Comparison of ENCODE assay signal across 9 cellular contexts in genomic region chr15:55434989-55435825, GRCh38. TPM values are rescaled to one million over a fixed set of nuclear protein-coding genes. Genes with fewer than 3 reads are reported as not detected.
A peak's percentile ranks its signal among the peaks of the same experiment; 100 is the strongest.
DNase-seq lines count a peak whose midpoint lies in the region; ATAC-seq and TF ChIP-seq lines count a peak whose summit lies in the region.
"Had no signal": no experiment of that assay in that cellular context is flagged by ENCODE, and none has a peak within 500 bp of the region (broad histone marks: within the 10 kb centered on the region; RNA-seq: fewer than 3 reads in every experiment).

No MANE protein-coding gene starts in this region.

- H2BK15ac ChIP-seq in IMR-90 (ENCODE audit: low read depth, low read length): no peak overlapping the region

- peak; percentile 64 for TF ChIP-seq CTCF in CD8-positive, alpha-beta T cell (IDR thresholded peaks at IDR 0.05)
- TF ChIP-seq CTCF in IMR-90 (conservative IDR thresholded peaks at IDR 0.05; ENCODE audit: low read depth, low read length): peak; percentile 70
- peak in 5 of 6 experiments; percentile 34 to 57 (median 38) for TF ChIP-seq CTCF in esophagus squamous epithelium (IDR thresholded peaks at IDR 0.05)
- peak; percentile 35 for TF ChIP-seq CTCF in neural cell (IDR thresholded peaks at IDR 0.05; ENCODE audit: poor library complexity, severe bottlenecking)
- TF ChIP-seq CTCF in suprapubic skin (IDR thresholded peaks at IDR 0.05): peak in 1 of 2 donors; percentile 24

- TF ChIP-seq EP300 in neural cell (conservative IDR thresholded peaks at IDR 0.05; ENCODE audit: poor library complexity, severe bottlenecking): no peak
- no peak for TF ChIP-seq EP300 in suprapubic skin (IDR thresholded peaks at IDR 0.05)

- no CpG with 5 or more reads among the region's 6 CpGs for WGBS in IMR-90 (ENCODE audit: extremely low coverage in 2 of 2, insufficient read length in 1 of 2), 2 experiments
- WGBS in esophagus squamous epithelium, 2 donors: 24 to 25% methylated on average over 6 of the region's 6 CpGs
- 33% methylated on average over 6 of the region's 6 CpGs for WGBS in suprapubic skin

- no peak overlapping the region for H2BK20ac ChIP-seq in IMR-90 (ENCODE audit: low read depth, low read length)

- no peak overlapping the region for H3K4me2 ChIP-seq in IMR-90 (ENCODE audit: low read depth, low read length)
- no peak overlapping the region for H3K4me2 ChIP-seq in neural cell (ENCODE audit: low read length)

- no peak overlapping the region for H3K14ac ChIP-seq in IMR-90 (replicated peaks; ENCODE audit: low read depth, low read length)

- no peak overlapping the region for H2AK5ac ChIP-seq in IMR-90 (ENCODE audit: low read depth, low read length)

- H3K79me2 ChIP-seq in neural cell (replicated peaks; ENCODE audit: insufficient read depth, low read length): no peaks in the 10 kb centered on the region

- no TSS peak for BruUV-seq in IMR-90 (replicated peaks; lab: Mats Ljungman, UMichigan)

- no peaks in the 10 kb centered on the region for H3K4me1 Mint-ChIP-seq in CD8-positive, alpha-beta T cell (ENCODE audit: low read depth)
- H3K4me1 Mint-ChIP-seq: activated B cell treated with CpG ODN at 0.5 μM for 24 hours had no signal

- H3K9me3 Mint-ChIP-seq in CD8-positive, alpha-beta T cell: no peaks in the 10 kb centered on the region
- H3K9me3 Mint-ChIP-seq: activated B cell treated with CpG ODN at 0.5 μM for 24 hours had no signal

- no peak overlapping the region for H4K5ac ChIP-seq in IMR-90 (ENCODE audit: low read depth, low read length)

- no peak overlapping the region for H4K91ac ChIP-seq in IMR-90 (ENCODE audit: insufficient read depth, low read depth, low read length)

- no peaks in the 10 kb centered on the region for H3K9me2 ChIP-seq in neural cell (ENCODE audit: insufficient read depth, low read length)

- H4K20me1 ChIP-seq in IMR-90 (ENCODE audit: insufficient read depth, low read length): no peaks in the 10 kb centered on the region
- no peaks in the 10 kb centered on the region for H4K20me1 ChIP-seq in neural cell (ENCODE audit: insufficient read depth)

- H3K36me3 ChIP-seq in CD8-positive, alpha-beta T cell (ENCODE audit: insufficient read depth, low read length): no peaks in the 10 kb centered on the region
- H3K36me3 ChIP-seq in IMR-90 (ENCODE audit: control insufficient read depth, insufficient read depth, low read length) (no peaks in the 10 kb centered on the region), SK-N-MC (ENCODE audit: insufficient read depth, low read length) (no peaks in the 10 kb centered on the region), esophagus squamous epithelium (no peaks in the 10 kb centered on the region), neural cell (ENCODE audit: insufficient read depth, low read length) (no peaks in the 10 kb centered on the region), suprapubic skin (no peaks in the 10 kb centered on the region)

- POLR2A ChIA-PET in CD8-positive, alpha-beta T cell (lab: Charles Lee): no interaction called here
- POLR2A ChIA-PET in IMR-90 (lab: Charles Lee; ENCODE audit: unreplicated experiment): no interaction called here

- H3K23ac ChIP-seq in IMR-90 (ENCODE audit: low read depth, low read length): no peak overlapping the region

- H3F3A ChIP-seq in neural cell (ENCODE audit: insufficient read depth, low read length, poor library complexity, severe bottlenecking): no peaks in the 10 kb centered on the region

- H3K4me3 Mint-ChIP-seq in CD8-positive, alpha-beta T cell: no peak overlapping the region
- H3K4me3 Mint-ChIP-seq: activated B cell treated with CpG ODN at 0.5 μM for 24 hours had no signal

- TF ChIP-seq POLR2A in IMR-90 (IDR thresholded peaks at IDR 0.05; ENCODE audit: low read depth, low read length) (no peak), esophagus squamous epithelium (IDR thresholded peaks at IDR 0.05) (no peak), suprapubic skin (IDR thresholded peaks at IDR 0.05) (no peak)

- dilution Hi-C loops in IMR-90 (cut with HindIII; ENCODE audit: low sequenced_read_pairs, unreplicated experiment): no loop called here

- H3K9me3 ChIP-seq in CD8-positive, alpha-beta T cell (ENCODE audit: low read length): no peaks in the 10 kb centered on the region
- no peaks in the 10 kb centered on the region for H3K9me3 ChIP-seq in IMR-90 (ENCODE audit: control insufficient read depth, insufficient read depth, low read length)
- no peaks in the 10 kb centered on the region for H3K9me3 ChIP-seq in SK-N-MC (ENCODE audit: low read depth, low read length)
- no peaks in the 10 kb centered on the region for H3K9me3 ChIP-seq in esophagus squamous epithelium
- no peaks in the 10 kb centered on the region for H3K9me3 ChIP-seq in neural cell (ENCODE audit: low read length)
- no peaks in the 10 kb centered on the region for H3K9me3 ChIP-seq in suprapubic skin

- no peak overlapping the region for H2BK5ac ChIP-seq in IMR-90 (ENCODE audit: low read depth, low read length, poor library complexity, severe bottlenecking)

- no peak overlapping the region for H3K9ac ChIP-seq in IMR-90 (ENCODE audit: low read depth, low read length)
- no peak overlapping the region for H3K9ac ChIP-seq in SK-N-MC (ENCODE audit: insufficient read length)
- H3K9ac ChIP-seq in neural cell (ENCODE audit: low read length): no peak overlapping the region

- H3K9me1 ChIP-seq in IMR-90 (ENCODE audit: insufficient read depth, low read length): no peaks in the 10 kb centered on the region

- no peak overlapping the region for H2AK9ac ChIP-seq in IMR-90 (replicated peaks; ENCODE audit: low read depth, low read length, poor library complexity)

- H3K56ac ChIP-seq in IMR-90 (ENCODE audit: extremely low read depth, insufficient read depth, low read length): no peak overlapping the region

- CTCF ChIA-PET in CD8-positive, alpha-beta T cell (lab: Charles Lee): interaction anchor here (0.6 to 2.4 kb wide), 22 partner anchors 9 to 1926 kb away, joined by 3 to 12 read pairs (median 4); partner anchors contain the start of genes CCPG1, PIERCE2 and RSL24D1
- CTCF ChIA-PET in IMR-90 (lab: Yijun Ruan, JAX): interaction anchor here (0.6 to 0.7 kb wide), 9 partner anchors 13 to 629 kb away, joined by 3 to 8 read pairs (median 3); no protein-coding TSS in a partner anchor

- H3K27ac Mint-ChIP-seq in CD8-positive, alpha-beta T cell: no peak overlapping the region
- H3K27ac Mint-ChIP-seq: activated B cell treated with CpG ODN at 0.5 μM for 24 hours had no signal

- TF ChIP-seq RAD21 in IMR-90 (IDR thresholded peaks at IDR 0.05; ENCODE audit: low read length) (peak; percentile 68), neural cell (conservative IDR thresholded peaks at IDR 0.05) (no peak)

- intact Hi-C loops in CD8-positive, alpha-beta T cell (cut with DNase I, micrococcal nuclease): loop anchor here (1.0 to 10.0 kb wide), 7 partner anchors 26 to 1470 kb away; partner anchors contain the start of genes CCPG1 (in 2 of the 2) and PIERCE2 (in 2 of the 2)
- intact Hi-C loops in IMR-90 (cut with micrococcal nuclease) (loop anchor here (1.0 to 5.0 kb wide), 4 partner anchors 116 to 218 kb away; partner anchors contain the start of genes PIGB and PIGBOS1), esophagus squamous epithelium (cut with DNase I) (loop anchor here (10.0 kb wide), 1 partner anchor 230 kb away; no protein-coding TSS in a partner anchor)

- H2BK120ac ChIP-seq in IMR-90 (ENCODE audit: low read depth, low read length): no peak overlapping the region

- ATAC-seq in CD8-positive, alpha-beta T cell: peak; percentile 51
- ATAC-seq in GM18517 (IDR thresholded peaks at IDR 0.05; ENCODE audit: unreplicated experiment): peak; percentile 77
- peak; percentile 93 for ATAC-seq in IMR-90 (ENCODE audit: low read depth)
- no peak for ATAC-seq in HG02588 (IDR thresholded peaks at IDR 0.05; ENCODE audit: unreplicated experiment)

- no peak overlapping the region for H3K18ac ChIP-seq in IMR-90 (ENCODE audit: low read depth, low read length)

- no peak overlapping the region for H3K4ac ChIP-seq in IMR-90 (ENCODE audit: low read depth, low read length)

- H3K27me3 Mint-ChIP-seq in CD8-positive, alpha-beta T cell (ENCODE audit: low read depth): no peaks in the 10 kb centered on the region
- H3K27me3 Mint-ChIP-seq: activated B cell treated with CpG ODN at 0.5 μM for 24 hours had no signal

- H2AFZ ChIP-seq in IMR-90 (replicated peaks; ENCODE audit: low read length, poor library complexity) (no peak overlapping the region), neural cell (ENCODE audit: low read depth, low read length) (no peak overlapping the region)

- H3K79me1 ChIP-seq in IMR-90 (ENCODE audit: low read depth in 1 of 2, low read length in 2 of 2): no peaks in the 10 kb centered on the region

- H3K27me3 ChIP-seq in CD8-positive, alpha-beta T cell (ENCODE audit: insufficient read depth, low read length): no peaks in the 10 kb centered on the region
- H3K27me3 ChIP-seq in IMR-90 (ENCODE audit: control insufficient read depth, insufficient read depth, low read length) (no peaks in the 10 kb centered on the region), esophagus squamous epithelium (no peaks in the 10 kb centered on the region), neural cell (ENCODE audit: insufficient read depth, low read depth, low read length) (no peaks in the 10 kb centered on the region), suprapubic skin (no peaks in the 10 kb centered on the region)

- H3K36me3 Mint-ChIP-seq in CD8-positive, alpha-beta T cell: no peaks in the 10 kb centered on the region

- no peak overlapping the region for H3K27ac ChIP-seq in CD8-positive, alpha-beta T cell (ENCODE audit: low read depth, low read length)
- H3K27ac ChIP-seq in IMR-90 (ENCODE audit: insufficient read depth, low read length) (no peak overlapping the region), SK-N-MC (no peak overlapping the region), esophagus squamous epithelium (no peak overlapping the region), neural cell (ENCODE audit: low read length) (no peak overlapping the region), suprapubic skin (no peak overlapping the region)

- H3K4me3 ChIP-seq in CD8-positive, alpha-beta T cell (ENCODE audit: low read depth, low read length): no peak overlapping the region
- H3K4me3 ChIP-seq in IMR-90 (ENCODE audit: insufficient read depth, low read depth, low read length): no peak overlapping the region
- H3K4me3 ChIP-seq in SK-N-MC: no peak overlapping the region
- no peak overlapping the region for H3K4me3 ChIP-seq in esophagus squamous epithelium
- no peak overlapping the region for H3K4me3 ChIP-seq in neural cell (ENCODE audit: low read length)
- H3K4me3 ChIP-seq in suprapubic skin: no peak overlapping the region

- in situ Hi-C loops in IMR-90 (cut with MboI; ENCODE audit: low sequenced_read_pairs): loop anchor here (5.0 to 10.0 kb wide), 2 partner anchors 140 to 218 kb away; no protein-coding TSS in a partner anchor

- no peaks in the 10 kb centered on the region for H3K4me1 ChIP-seq in CD8-positive, alpha-beta T cell (ENCODE audit: insufficient read depth, low read length)
- H3K4me1 ChIP-seq in IMR-90 (ENCODE audit: control insufficient read depth, insufficient read depth, low read length): no peaks in the 10 kb centered on the region
- no peaks in the 10 kb centered on the region for H3K4me1 ChIP-seq in esophagus squamous epithelium
- no peaks in the 10 kb centered on the region for H3K4me1 ChIP-seq in suprapubic skin

- no peak overlapping the region for H4K8ac ChIP-seq in IMR-90 (ENCODE audit: low read depth in 2 of 2, low read length in 2 of 2)

- peak in 1 of 7 experiments; percentile 10 for DNase-seq in CD8-positive, alpha-beta T cell
- DNase-seq in IMR-90: peak; percentile 64
- DNase-seq in SK-N-MC (ENCODE audit: low read depth, low spot score): peak; percentile 24
- DNase-seq in esophagus squamous epithelium (lab: John Stamatoyannopoulos, UW): no peak
- DNase-seq in suprapubic skin (ENCODE audit: low spot score in 2 of 2): no peak
- DNase-seq: activated B cell treated with CpG ODN at 0.5 μM for 24 hours had no signal

RNA-seq across cellular contexts. Expression of gene PIERCE2, which starts 26.9 kb away (rescaled TPM):
- not detected for total RNA-seq in CD8-positive, alpha-beta T cell
- 0.28 and 0.36 TPM in 2 replicates for total RNA-seq in IMR-90 (2012; rRNA removed)
- polyA plus RNA-seq in IMR-90 (2012; rRNA removed): 0.48 and 1.0 TPM in 2 replicates
- polyA plus RNA-seq in IMR-90 (2012; cell fraction: cytosol; rRNA removed): 0.13 TPM in 1 of 2 replicates, not detected in the other
- polyA plus RNA-seq in IMR-90 (2012; cell fraction: nucleus; rRNA removed; ENCODE audit: low replicate concordance): 0.22 TPM in 1 of 2 replicates, not detected in the other
- 1 to 10 TPM in 1 of 4 donors, not detected in 3; 3.2 TPM for total RNA-seq in esophagus squamous epithelium
- 10.2 and 13.1 TPM in 2 replicates for polyA plus RNA-seq in neural cell
- polyA minus RNA-seq in neural cell: 5.6 and 7.5 TPM in 2 replicates
- 1 to 10 TPM in 3 of 4 donors, not detected in 1; 1.5 to 3.6 (median 2.6) TPM for total RNA-seq in suprapubic skin

RNA-seq across cellular contexts. Expression of gene CCPG1, which starts 27.0 kb away (rescaled TPM):
- total RNA-seq in CD8-positive, alpha-beta T cell: 10 to 100 TPM; 35.5 to 37.6 TPM
- total RNA-seq in IMR-90 (2012; rRNA removed) (14.3 and 18.9 TPM in 2 replicates), esophagus squamous epithelium (10 to 100 TPM in 2 of 4 donors, 1 to 10 TPM in 2; 6.9 to 24.2 (median 15.4) TPM), suprapubic skin (10 to 100 TPM; 23.6 to 35.8 (median 26.4) TPM)
- polyA plus RNA-seq in IMR-90 (2012; rRNA removed) (7.7 and 11.4 TPM in 2 replicates), neural cell (52.6 and 64.2 TPM in 2 replicates)
- polyA plus RNA-seq in IMR-90 (2012; cell fraction: cytosol; rRNA removed): 1.6 and 2.9 TPM in 2 replicates
- polyA plus RNA-seq in IMR-90 (2012; cell fraction: nucleus; rRNA removed; ENCODE audit: low replicate concordance): 0.66 and 6.3 TPM in 2 replicates
- polyA minus RNA-seq in neural cell: 53.6 and 55.3 TPM in 2 replicates

Comparison
In these comparisons a context has a peak if more than half of its experiments do, and no peak if none do; other contexts are left out.
1. DNase-seq: peak in IMR-90 (single experiment) and SK-N-MC (single experiment); none in esophagus squamous epithelium (single experiment) and suprapubic skin (0 of 2).